1 cellular context compared by ENCODE assay signal in the genomic region with DNA sequence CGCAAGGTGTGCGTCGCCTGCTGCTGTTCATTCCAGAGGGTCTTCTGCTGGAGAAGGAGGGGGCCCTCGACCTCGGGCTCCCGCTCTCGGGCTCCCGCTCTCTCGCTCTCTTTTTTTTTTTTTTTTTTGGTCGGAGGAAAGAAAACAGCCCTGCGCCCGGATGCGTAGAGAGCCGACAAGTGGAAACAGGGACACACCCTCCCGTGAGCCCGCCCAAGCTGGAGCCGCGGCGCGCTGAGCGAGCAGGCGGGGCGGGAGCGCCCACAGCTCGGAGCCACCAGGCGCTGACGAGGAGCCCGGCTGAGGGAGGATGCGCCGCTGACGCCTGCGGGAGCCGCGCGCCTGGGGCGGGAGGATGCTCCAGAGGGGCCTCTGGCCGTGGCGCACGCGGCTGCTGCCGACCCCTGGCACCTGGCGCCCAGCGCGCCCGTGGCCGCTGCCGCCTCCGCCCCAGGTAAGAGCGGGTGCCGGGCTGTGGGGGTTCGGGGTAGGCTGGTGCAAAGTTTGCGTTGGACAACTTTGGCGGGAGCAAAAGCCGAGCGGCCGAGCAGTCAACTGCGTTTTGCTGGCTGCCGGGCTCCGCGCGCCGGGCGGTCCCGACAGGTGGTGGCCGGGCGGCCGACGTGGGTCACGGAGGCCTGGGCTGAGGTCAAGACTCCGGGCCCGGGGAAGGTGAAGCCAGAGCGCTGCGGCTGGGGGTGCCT.
TF ChIP-seq lines count a peak whose summit lies in the region.

TSS of gene MCUB (plus strand) at position 264 of the 704 bp plus-strand sequence. CDS start at position 356, 92 bp downstream.

TF ChIP-seq in SK-N-SH, 30 proteins besides CTCF, POLR2A, EP300 and RAD21 (continued from another document):
- TF ChIP-seq REST (IDR thresholded peaks at IDR 0.05; ENCODE audit: low read depth, low read length) = no peak
- TF ChIP-seq JUND (IDR thresholded peaks at IDR 0.05) = no peak
- TF ChIP-seq, protein P1, sequence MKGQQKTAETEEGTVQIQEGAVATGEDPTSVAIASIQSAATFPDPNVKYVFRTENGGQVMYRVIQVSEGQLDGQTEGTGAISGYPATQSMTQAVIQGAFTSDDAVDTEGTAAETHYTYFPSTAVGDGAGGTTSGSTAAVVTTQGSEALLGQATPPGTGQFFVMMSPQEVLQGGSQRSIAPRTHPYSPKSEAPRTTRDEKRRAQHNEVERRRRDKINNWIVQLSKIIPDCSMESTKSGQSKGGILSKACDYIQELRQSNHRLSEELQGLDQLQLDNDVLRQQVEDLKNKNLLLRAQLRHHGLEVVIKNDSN (IDR thresholded peaks at IDR 0.05; ENCODE audit: borderline replicate concordance, low read depth) = no peak
- no peak for TF ChIP-seq GATA2 (CRISPR knock-in tag; IDR thresholded peaks at IDR 0.05)
- TF ChIP-seq EZH2phosphoT487 (IDR thresholded peaks at IDR 0.05; ENCODE audit: borderline replicate concordance, low read depth) = no peak
- TF ChIP-seq, protein P2, sequence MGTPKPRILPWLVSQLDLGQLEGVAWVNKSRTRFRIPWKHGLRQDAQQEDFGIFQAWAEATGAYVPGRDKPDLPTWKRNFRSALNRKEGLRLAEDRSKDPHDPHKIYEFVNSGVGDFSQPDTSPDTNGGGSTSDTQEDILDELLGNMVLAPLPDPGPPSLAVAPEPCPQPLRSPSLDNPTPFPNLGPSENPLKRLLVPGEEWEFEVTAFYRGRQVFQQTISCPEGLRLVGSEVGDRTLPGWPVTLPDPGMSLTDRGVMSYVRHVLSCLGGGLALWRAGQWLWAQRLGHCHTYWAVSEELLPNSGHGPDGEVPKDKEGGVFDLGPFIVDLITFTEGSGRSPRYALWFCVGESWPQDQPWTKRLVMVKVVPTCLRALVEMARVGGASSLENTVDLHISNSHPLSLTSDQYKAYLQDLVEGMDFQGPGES (IDR thresholded peaks at IDR 0.05; ENCODE audit: low read depth, low read length) = no peak
- TF ChIP-seq FOXM1 (IDR thresholded peaks at IDR 0.05; ENCODE audit: low read depth) = no peak
- TF ChIP-seq YY1 (IDR thresholded peaks at IDR 0.05; ENCODE audit: low read depth) = no peak
- TF ChIP-seq GABPA (IDR thresholded peaks at IDR 0.05; ENCODE audit: low read depth) = peak; percentile 29; the same call in 1 of the 2 replicates
- 0 out of 2 replicates have a peak, but pooled peaks have one; percentile 11 for TF ChIP-seq TEAD4 (IDR thresholded peaks at IDR 0.05; ENCODE audit: borderline replicate concordance, insufficient read depth)
- no peak for TF ChIP-seq RFX5 (IDR thresholded peaks at IDR 0.05; ENCODE audit: low read length)
- TF ChIP-seq MXI1 (IDR thresholded peaks at IDR 0.05; ENCODE audit: low read depth, low read length) = 0 out of 2 replicates have a peak, but pooled peaks have one; percentile 39
- no peak for TF ChIP-seq FOSL2 (IDR thresholded peaks at IDR 0.05; ENCODE audit: borderline replicate concordance, low read depth)
- no peak; the same call in 1 of the 2 replicates for TF ChIP-seq NRF1 (IDR thresholded peaks at IDR 0.05; ENCODE audit: low read depth, low read length)
- TF ChIP-seq POLR2AphosphoS5 (IDR thresholded peaks at IDR 0.05; ENCODE audit: low read depth, low read length) = peak; percentile 15; the same call in 1 of the 2 replicates
- peak; percentile 51; the same call in 1 of the 2 replicates for TF ChIP-seq SIN3A (IDR thresholded peaks at IDR 0.05; ENCODE audit: borderline replicate concordance, low read depth, low read length)
- TF ChIP-seq, protein P3, sequence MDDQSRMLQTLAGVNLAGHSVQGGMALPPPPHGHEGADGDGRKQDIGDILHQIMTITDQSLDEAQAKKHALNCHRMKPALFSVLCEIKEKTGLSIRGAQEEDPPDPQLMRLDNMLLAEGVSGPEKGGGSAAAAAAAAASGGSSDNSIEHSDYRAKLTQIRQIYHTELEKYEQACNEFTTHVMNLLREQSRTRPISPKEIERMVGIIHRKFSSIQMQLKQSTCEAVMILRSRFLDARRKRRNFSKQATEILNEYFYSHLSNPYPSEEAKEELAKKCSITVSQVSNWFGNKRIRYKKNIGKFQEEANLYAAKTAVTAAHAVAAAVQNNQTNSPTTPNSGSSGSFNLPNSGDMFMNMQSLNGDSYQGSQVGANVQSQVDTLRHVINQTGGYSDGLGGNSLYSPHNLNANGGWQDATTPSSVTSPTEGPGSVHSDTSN (IDR thresholded peaks at IDR 0.05) = no peak
- no peak for TF ChIP-seq ELF1 (IDR thresholded peaks at IDR 0.05)
- no peak for TF ChIP-seq RCOR1 (IDR thresholded peaks at IDR 0.05; ENCODE audit: low read length)
